Comparison of ENCODE assay signal across 1 cellular context in the genomic region with DNA sequence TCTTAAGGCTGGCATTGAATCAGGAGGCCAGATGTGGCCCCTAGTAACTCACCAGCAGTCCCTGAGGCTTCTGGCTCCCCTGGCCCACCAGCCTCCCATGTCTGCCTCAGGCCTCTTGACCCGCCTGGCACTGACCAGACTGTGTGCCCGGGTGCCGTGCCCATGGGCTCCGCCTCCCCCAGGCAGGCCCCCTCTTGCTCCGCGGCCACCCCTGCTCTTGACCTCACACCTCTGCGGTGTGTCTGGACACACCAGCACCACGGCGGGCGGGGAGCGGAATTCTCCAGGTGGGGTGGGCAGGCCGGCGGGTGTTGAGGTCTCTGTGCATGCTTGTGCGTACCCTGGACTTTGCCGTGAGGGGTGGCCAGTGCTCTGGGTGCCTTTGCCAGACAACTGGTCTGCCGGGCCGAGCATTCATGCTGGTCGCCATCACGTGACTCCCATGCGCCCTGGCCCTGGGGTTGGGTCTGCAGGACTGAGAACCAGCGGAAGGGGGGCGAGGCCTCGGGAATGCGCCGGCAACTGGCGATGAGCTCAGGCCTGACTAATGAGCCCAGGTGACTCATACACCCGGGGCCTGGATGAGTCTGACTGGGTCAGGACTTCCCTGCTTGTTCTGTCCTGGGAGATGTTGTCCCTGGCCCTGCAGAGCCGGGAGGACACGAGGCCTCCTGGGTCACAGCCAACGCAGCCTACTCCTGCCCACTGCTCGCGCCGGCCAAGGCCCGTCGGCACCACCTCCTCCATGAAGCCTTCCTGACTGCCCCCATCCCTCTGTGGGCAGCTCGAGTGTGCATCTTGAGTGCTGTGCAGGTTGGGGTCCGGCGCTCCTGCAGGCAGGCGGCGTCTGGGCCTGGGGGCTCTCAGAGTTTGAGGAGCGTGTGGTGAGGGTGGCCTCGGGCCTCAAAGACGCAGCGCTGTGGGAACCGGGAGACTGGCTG.
TF ChIP-seq lines count a peak whose summit lies in the region.

No MANE protein-coding gene starts in this region.

TF ChIP-seq in HepG2, 621 proteins besides CTCF, POLR2A, EP300 and RAD21 (continued from another document and continues in another):
- TF ChIP-seq, protein P1, sequence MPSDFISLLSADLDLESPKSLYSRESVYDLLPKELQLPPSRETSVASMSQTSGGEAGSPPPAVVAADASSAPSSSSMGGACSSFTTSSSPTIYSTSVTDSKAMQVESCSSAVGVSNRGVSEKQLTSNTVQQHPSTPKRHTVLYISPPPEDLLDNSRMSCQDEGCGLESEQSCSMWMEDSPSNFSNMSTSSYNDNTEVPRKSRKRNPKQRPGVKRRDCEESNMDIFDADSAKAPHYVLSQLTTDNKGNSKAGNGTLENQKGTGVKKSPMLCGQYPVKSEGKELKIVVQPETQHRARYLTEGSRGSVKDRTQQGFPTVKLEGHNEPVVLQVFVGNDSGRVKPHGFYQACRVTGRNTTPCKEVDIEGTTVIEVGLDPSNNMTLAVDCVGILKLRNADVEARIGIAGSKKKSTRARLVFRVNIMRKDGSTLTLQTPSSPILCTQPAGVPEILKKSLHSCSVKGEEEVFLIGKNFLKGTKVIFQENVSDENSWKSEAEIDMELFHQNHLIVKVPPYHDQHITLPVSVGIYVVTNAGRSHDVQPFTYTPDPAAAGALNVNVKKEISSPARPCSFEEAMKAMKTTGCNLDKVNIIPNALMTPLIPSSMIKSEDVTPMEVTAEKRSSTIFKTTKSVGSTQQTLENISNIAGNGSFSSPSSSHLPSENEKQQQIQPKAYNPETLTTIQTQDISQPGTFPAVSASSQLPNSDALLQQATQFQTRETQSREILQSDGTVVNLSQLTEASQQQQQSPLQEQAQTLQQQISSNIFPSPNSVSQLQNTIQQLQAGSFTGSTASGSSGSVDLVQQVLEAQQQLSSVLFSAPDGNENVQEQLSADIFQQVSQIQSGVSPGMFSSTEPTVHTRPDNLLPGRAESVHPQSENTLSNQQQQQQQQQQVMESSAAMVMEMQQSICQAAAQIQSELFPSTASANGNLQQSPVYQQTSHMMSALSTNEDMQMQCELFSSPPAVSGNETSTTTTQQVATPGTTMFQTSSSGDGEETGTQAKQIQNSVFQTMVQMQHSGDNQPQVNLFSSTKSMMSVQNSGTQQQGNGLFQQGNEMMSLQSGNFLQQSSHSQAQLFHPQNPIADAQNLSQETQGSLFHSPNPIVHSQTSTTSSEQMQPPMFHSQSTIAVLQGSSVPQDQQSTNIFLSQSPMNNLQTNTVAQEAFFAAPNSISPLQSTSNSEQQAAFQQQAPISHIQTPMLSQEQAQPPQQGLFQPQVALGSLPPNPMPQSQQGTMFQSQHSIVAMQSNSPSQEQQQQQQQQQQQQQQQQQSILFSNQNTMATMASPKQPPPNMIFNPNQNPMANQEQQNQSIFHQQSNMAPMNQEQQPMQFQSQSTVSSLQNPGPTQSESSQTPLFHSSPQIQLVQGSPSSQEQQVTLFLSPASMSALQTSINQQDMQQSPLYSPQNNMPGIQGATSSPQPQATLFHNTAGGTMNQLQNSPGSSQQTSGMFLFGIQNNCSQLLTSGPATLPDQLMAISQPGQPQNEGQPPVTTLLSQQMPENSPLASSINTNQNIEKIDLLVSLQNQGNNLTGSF (CRISPR knock-in tag; IDR thresholded peaks at IDR 0.05) = peak; percentile 74
- TF ChIP-seq NCOA1 (CRISPR knock-in tag; IDR thresholded peaks at IDR 0.05) (peak; percentile 50; the same call in 1 of the 2 replicates), ZNF230 (CRISPR knock-in tag; IDR thresholded peaks at IDR 0.05) (no peak), ZNF382 (CRISPR knock-in tag; IDR thresholded peaks at IDR 0.05; ENCODE audit: borderline replicate concordance) (no peak), ZBTB7B (CRISPR knock-in tag; IDR thresholded peaks at IDR 0.05) (peak; percentile 95), MEF2D (CRISPR knock-in tag; IDR thresholded peaks at IDR 0.05) (peak; percentile 88), REL (CRISPR knock-in tag; conservative IDR thresholded peaks at IDR 0.05) (peak; percentile 52; the same call in 1 of the 2 replicates), ZNF180 (CRISPR knock-in tag; IDR thresholded peaks at IDR 0.05; ENCODE audit: borderline replicate concordance, low read depth) (no peak), SMC3 (IDR thresholded peaks at IDR 0.05; ENCODE audit: low read length) (no peak), MTA3 (CRISPR knock-in tag; IDR thresholded peaks at IDR 0.05) (no peak), ONECUT2 (CRISPR knock-in tag; IDR thresholded peaks at IDR 0.05) (no peak), CCDC6 (CRISPR knock-in tag; IDR thresholded peaks at IDR 0.05) (peak; percentile 68; the same call in 1 of the 2 replicates), AHR (CRISPR knock-in tag; IDR thresholded peaks at IDR 0.05) (no peak), ZNF761 (CRISPR knock-in tag; conservative IDR thresholded peaks at IDR 0.05) (0 out of 2 replicates have a peak, but pooled peaks have one; percentile 21), ZC3H4 (CRISPR knock-in tag; IDR thresholded peaks at IDR 0.05; ENCODE audit: borderline replicate concordance) (0 out of 2 replicates have a peak, but pooled peaks have one; percentile 38), SPEN (CRISPR knock-in tag; IDR thresholded peaks at IDR 0.05; ENCODE audit: low read depth) (peak; percentile 89; the same call in 1 of the 2 replicates), ZNF333 (CRISPR knock-in tag; IDR thresholded peaks at IDR 0.05; ENCODE audit: borderline replicate concordance) (no peak)
- TF ChIP-seq, protein P2, sequence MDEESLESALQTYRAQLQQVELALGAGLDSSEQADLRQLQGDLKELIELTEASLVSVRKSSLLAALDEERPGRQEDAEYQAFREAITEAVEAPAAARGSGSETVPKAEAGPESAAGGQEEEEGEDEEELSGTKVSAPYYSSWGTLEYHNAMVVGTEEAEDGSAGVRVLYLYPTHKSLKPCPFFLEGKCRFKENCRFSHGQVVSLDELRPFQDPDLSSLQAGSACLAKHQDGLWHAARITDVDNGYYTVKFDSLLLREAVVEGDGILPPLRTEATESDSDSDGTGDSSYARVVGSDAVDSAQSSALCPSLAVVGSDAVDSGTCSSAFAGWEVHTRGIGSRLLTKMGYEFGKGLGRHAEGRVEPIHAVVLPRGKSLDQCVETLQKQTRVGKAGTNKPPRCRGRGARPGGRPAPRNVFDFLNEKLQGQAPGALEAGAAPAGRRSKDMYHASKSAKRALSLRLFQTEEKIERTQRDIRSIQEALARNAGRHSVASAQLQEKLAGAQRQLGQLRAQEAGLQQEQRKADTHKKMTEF (CRISPR knock-in tag; IDR thresholded peaks at IDR 0.05) = peak; percentile 87
- TF ChIP-seq, protein P3, sequence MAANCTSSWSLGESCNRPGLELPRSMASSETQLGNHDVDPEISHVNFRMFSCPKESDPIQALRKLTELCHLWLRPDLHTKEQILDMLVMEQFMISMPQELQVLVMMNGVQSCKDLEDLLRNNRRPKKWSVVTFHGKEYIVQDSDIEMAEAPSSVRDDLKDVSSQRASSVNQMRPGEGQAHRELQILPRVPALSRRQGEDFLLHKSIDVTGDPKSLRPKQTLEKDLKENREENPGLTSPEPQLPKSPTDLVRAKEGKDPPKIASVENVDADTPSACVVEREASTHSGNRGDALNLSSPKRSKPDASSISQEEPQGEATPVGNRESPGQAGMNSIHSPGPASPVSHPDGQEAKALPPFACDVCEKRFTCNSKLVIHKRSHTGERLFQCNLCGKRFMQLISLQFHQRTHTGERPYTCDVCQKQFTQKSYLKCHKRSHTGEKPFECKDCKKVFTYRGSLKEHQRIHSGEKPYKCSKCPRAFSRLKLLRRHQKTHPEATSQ (CRISPR knock-in tag; IDR thresholded peaks at IDR 0.05; ENCODE audit: borderline replicate concordance) = no peak
- TF ChIP-seq, protein P4, sequence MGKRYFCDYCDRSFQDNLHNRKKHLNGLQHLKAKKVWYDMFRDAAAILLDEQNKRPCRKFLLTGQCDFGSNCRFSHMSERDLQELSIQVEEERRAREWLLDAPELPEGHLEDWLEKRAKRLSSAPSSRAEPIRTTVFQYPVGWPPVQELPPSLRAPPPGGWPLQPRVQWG (CRISPR knock-in tag; IDR thresholded peaks at IDR 0.05; ENCODE audit: borderline replicate concordance, low read depth) = no peak
- TF ChIP-seq, protein P5, sequence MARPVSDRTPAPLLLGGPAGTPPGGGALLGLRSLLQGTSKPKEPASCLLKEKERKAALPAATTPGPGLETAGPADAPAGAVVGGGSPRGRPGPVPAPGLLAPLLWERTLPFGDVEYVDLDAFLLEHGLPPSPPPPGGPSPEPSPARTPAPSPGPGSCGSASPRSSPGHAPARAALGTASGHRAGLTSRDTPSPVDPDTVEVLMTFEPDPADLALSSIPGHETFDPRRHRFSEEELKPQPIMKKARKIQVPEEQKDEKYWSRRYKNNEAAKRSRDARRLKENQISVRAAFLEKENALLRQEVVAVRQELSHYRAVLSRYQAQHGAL (CRISPR knock-in tag; IDR thresholded peaks at IDR 0.05; ENCODE audit: not compliant biosample characterization) = peak; percentile 70
- TF ChIP-seq, protein P6, sequence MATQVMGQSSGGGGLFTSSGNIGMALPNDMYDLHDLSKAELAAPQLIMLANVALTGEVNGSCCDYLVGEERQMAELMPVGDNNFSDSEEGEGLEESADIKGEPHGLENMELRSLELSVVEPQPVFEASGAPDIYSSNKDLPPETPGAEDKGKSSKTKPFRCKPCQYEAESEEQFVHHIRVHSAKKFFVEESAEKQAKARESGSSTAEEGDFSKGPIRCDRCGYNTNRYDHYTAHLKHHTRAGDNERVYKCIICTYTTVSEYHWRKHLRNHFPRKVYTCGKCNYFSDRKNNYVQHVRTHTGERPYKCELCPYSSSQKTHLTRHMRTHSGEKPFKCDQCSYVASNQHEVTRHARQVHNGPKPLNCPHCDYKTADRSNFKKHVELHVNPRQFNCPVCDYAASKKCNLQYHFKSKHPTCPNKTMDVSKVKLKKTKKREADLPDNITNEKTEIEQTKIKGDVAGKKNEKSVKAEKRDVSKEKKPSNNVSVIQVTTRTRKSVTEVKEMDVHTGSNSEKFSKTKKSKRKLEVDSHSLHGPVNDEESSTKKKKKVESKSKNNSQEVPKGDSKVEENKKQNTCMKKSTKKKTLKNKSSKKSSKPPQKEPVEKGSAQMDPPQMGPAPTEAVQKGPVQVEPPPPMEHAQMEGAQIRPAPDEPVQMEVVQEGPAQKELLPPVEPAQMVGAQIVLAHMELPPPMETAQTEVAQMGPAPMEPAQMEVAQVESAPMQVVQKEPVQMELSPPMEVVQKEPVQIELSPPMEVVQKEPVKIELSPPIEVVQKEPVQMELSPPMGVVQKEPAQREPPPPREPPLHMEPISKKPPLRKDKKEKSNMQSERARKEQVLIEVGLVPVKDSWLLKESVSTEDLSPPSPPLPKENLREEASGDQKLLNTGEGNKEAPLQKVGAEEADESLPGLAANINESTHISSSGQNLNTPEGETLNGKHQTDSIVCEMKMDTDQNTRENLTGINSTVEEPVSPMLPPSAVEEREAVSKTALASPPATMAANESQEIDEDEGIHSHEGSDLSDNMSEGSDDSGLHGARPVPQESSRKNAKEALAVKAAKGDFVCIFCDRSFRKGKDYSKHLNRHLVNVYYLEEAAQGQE (IDR thresholded peaks at IDR 0.05; ENCODE audit: borderline replicate concordance in 1 of 2, low read depth in 1 of 2, low read length in 2 of 2) = no peak
- TF ChIP-seq, protein P7, sequence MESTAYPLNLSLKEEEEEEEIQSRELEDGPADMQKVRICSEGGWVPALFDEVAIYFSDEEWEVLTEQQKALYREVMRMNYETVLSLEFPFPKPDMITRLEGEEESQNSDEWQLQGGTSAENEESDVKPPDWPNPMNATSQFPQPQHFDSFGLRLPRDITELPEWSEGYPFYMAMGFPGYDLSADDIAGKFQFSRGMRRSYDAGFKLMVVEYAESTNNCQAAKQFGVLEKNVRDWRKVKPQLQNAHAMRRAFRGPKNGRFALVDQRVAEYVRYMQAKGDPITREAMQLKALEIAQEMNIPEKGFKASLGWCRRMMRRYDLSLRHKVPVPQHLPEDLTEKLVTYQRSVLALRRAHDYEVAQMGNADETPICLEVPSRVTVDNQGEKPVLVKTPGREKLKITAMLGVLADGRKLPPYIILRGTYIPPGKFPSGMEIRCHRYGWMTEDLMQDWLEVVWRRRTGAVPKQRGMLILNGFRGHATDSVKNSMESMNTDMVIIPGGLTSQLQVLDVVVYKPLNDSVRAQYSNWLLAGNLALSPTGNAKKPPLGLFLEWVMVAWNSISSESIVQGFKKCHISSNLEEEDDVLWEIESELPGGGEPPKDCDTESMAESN (CRISPR knock-in tag; conservative IDR thresholded peaks at IDR 0.05) = peak; percentile 71
- TF ChIP-seq, protein P8, sequence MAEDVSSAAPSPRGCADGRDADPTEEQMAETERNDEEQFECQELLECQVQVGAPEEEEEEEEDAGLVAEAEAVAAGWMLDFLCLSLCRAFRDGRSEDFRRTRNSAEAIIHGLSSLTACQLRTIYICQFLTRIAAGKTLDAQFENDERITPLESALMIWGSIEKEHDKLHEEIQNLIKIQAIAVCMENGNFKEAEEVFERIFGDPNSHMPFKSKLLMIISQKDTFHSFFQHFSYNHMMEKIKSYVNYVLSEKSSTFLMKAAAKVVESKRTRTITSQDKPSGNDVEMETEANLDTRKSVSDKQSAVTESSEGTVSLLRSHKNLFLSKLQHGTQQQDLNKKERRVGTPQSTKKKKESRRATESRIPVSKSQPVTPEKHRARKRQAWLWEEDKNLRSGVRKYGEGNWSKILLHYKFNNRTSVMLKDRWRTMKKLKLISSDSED (CRISPR knock-in tag; IDR thresholded peaks at IDR 0.05) = no peak
- TF ChIP-seq, protein P9, sequence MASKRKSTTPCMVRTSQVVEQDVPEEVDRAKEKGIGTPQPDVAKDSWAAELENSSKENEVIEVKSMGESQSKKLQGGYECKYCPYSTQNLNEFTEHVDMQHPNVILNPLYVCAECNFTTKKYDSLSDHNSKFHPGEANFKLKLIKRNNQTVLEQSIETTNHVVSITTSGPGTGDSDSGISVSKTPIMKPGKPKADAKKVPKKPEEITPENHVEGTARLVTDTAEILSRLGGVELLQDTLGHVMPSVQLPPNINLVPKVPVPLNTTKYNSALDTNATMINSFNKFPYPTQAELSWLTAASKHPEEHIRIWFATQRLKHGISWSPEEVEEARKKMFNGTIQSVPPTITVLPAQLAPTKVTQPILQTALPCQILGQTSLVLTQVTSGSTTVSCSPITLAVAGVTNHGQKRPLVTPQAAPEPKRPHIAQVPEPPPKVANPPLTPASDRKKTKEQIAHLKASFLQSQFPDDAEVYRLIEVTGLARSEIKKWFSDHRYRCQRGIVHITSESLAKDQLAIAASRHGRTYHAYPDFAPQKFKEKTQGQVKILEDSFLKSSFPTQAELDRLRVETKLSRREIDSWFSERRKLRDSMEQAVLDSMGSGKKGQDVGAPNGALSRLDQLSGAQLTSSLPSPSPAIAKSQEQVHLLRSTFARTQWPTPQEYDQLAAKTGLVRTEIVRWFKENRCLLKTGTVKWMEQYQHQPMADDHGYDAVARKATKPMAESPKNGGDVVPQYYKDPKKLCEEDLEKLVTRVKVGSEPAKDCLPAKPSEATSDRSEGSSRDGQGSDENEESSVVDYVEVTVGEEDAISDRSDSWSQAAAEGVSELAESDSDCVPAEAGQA (IDR thresholded peaks at IDR 0.05; ENCODE audit: low read depth) = peak; percentile 59
- TF ChIP-seq, protein P9 (CRISPR knock-in tag; IDR thresholded peaks at IDR 0.05; ENCODE audit: borderline replicate concordance) = 0 out of 2 replicates have a peak, but pooled peaks have one; percentile 64
